In genomic region chr1:245512980-245513578, GRCh38 we compare ENCODE assay signal across 11 cellular contexts.
DNase-seq lines count a peak whose midpoint lies in the region; ATAC-seq and TF ChIP-seq lines count a peak whose summit lies in the region.
"Had no signal": no experiment of that assay in that cellular context is flagged by ENCODE, and none has a peak within 500 bp of the region (broad histone marks: within the 10 kb centered on the region; RNA-seq: fewer than 3 reads in every experiment).

No MANE protein-coding gene starts in this region.

- H3K4me3 ChIP-seq in cardiac fibroblast (replicated peaks in 1 of 2; ENCODE audit: low read depth in 2 of 2, low read length in 2 of 2) = no peak overlapping the region
- H3K4me3 ChIP-seq in osteoblast (ENCODE audit: insufficient read depth, low read length) = peak overlapping the region; percentile 23

- DNase-seq in NCI-H2081 (lab: John Stamatoyannopoulos, UW) (peak; percentile 34), NCI-H2081 treated with DMSO at 0.1 percent for 48 hours (lab: John Stamatoyannopoulos, UW) (no peak), NCI-H146 (lab: John Stamatoyannopoulos, UW) (peak; percentile 80), cardiac fibroblast (ENCODE audit: low read depth in 2 of 2) (peak; percentile 16 to 37), osteoblast (ENCODE audit: insufficient read length, low spot score, missing footprints) (no peak), NCI-H187 treated with DMSO at 0.1 percent for 48 hours (lab: John Stamatoyannopoulos, UW) (no peak)
- no peak for DNase-seq in naive thymus-derived CD8-positive, alpha-beta T cell
- no peak for DNase-seq in activated T-cell treated with anti-CD3 and anti-CD28 coated beads, Interleukin-2, amount 50 U/mL, for 24 hours
- DNase-seq: right cardiac atrium, transverse colon had no signal

- no peaks in the 10 kb centered on the region for H3K79me2 ChIP-seq in osteoblast (ENCODE audit: insufficient read depth, low read length)

- peak overlapping the region; percentile 9 for H3K4me2 ChIP-seq in osteoblast (ENCODE audit: insufficient read depth, low read length)

- TF ChIP-seq CTCF in cardiac fibroblast (IDR thresholded peaks at IDR 0.05; ENCODE audit: low read depth, low read length) (peak; percentile 36), osteoblast (IDR thresholded peaks at IDR 0.05; ENCODE audit: extremely low read depth, low read depth, low read length) (no peak)

- no peak overlapping the region for H3K27ac ChIP-seq in osteoblast (ENCODE audit: low read depth, low read length)
- H3K27ac ChIP-seq: transverse colon had no signal

- peaks cover 0 to 4% (median 2%) of the 10 kb centered on the region in 3 donors for H3K36me3 Mint-ChIP-seq in naive thymus-derived CD8-positive, alpha-beta T cell
- H3K36me3 Mint-ChIP-seq in activated T-cell treated with anti-CD3 and anti-CD28 coated beads, Interleukin-2, amount 50 U/mL, for 24 hours (ENCODE audit: low read depth) = no peaks in the 10 kb centered on the region
- H3K36me3 Mint-ChIP-seq: CD4-positive, CD25-positive, alpha-beta regulatory T cell had no signal

- H4K20me1 ChIP-seq in osteoblast (ENCODE audit: insufficient read depth, low read length) = no peaks in the 10 kb centered on the region

- ATAC-seq in naive thymus-derived CD8-positive, alpha-beta T cell = no peak

- no peak overlapping the region for H3K4me3 Mint-ChIP-seq in naive thymus-derived CD8-positive, alpha-beta T cell
- no peak overlapping the region for H3K4me3 Mint-ChIP-seq in activated T-cell treated with anti-CD3 and anti-CD28 coated beads, Interleukin-2, amount 50 U/mL, for 24 hours
- H3K4me3 Mint-ChIP-seq: CD4-positive, CD25-positive, alpha-beta regulatory T cell had no signal

- no peak overlapping the region for H2AFZ ChIP-seq in osteoblast (ENCODE audit: low read length)

- peaks cover 0 to 13% (median 5%) of the 10 kb centered on the region in 9 donors for H3K9me3 Mint-ChIP-seq in naive thymus-derived CD8-positive, alpha-beta T cell
- peaks cover 3% of the 10 kb centered on the region for H3K9me3 Mint-ChIP-seq in activated T-cell treated with anti-CD3 and anti-CD28 coated beads, Interleukin-2, amount 50 U/mL, for 24 hours

- H3K27me3 Mint-ChIP-seq in naive thymus-derived CD8-positive, alpha-beta T cell = peaks cover 5 to 36% (median 18%) of the 10 kb centered on the region in 5 donors
- H3K27me3 Mint-ChIP-seq in activated T-cell treated with anti-CD3 and anti-CD28 coated beads, Interleukin-2, amount 50 U/mL, for 24 hours = peaks cover 23% of the 10 kb centered on the region

- H3K4me1 Mint-ChIP-seq in naive thymus-derived CD8-positive, alpha-beta T cell = peaks cover 0 to 2% (median 0%) of the 10 kb centered on the region in 4 donors
- H3K4me1 Mint-ChIP-seq in activated T-cell treated with anti-CD3 and anti-CD28 coated beads, Interleukin-2, amount 50 U/mL, for 24 hours (ENCODE audit: low read depth) = no peaks in the 10 kb centered on the region

- H3K4me1 ChIP-seq in osteoblast (ENCODE audit: insufficient read depth, low read length) = no peaks in the 10 kb centered on the region
- H3K4me1 ChIP-seq: transverse colon had no signal

- no peaks in the 10 kb centered on the region for H3K9me3 ChIP-seq in osteoblast (ENCODE audit: low read depth, low read length)
- H3K9me3 ChIP-seq: transverse colon had no signal

- no peaks in the 10 kb centered on the region for H3K36me3 ChIP-seq in osteoblast (ENCODE audit: insufficient read depth, low read length)
- H3K36me3 ChIP-seq: transverse colon had no signal

- no peaks in the 10 kb centered on the region for H3K27me3 ChIP-seq in osteoblast (ENCODE audit: insufficient read depth, low read length)
- H3K27me3 ChIP-seq: transverse colon had no signal

- no peak overlapping the region for H3K27ac Mint-ChIP-seq in naive thymus-derived CD8-positive, alpha-beta T cell
- no peak overlapping the region for H3K27ac Mint-ChIP-seq in activated T-cell treated with anti-CD3 and anti-CD28 coated beads, Interleukin-2, amount 50 U/mL, for 24 hours
- H3K27ac Mint-ChIP-seq: CD4-positive, CD25-positive, alpha-beta regulatory T cell had no signal

- POLR2A ChIA-PET in naive thymus-derived CD8-positive, alpha-beta T cell (lab: Charles Lee) = no interaction called here

Comparison
In these comparisons a context has a peak if more than half of its experiments do, and no peak if none do; other contexts are left out.
1. DNase-seq: peak in NCI-H2081 (2 of 2), NCI-H146 (single experiment) and cardiac fibroblast (2 of 2); none in NCI-H2081 treated with DMSO at 0.1 percent for 48 hours (single experiment), osteoblast (single experiment), NCI-H187 treated with DMSO at 0.1 percent for 48 hours (single experiment), naive thymus-derived CD8-positive, alpha-beta T cell (0 of 10) and activated T-cell treated with anti-CD3 and anti-CD28 coated beads, Interleukin-2, amount 50 U/mL, for 24 hours (single experiment).